ENCODE assay signal across 30 cellular contexts in the genomic region with DNA sequence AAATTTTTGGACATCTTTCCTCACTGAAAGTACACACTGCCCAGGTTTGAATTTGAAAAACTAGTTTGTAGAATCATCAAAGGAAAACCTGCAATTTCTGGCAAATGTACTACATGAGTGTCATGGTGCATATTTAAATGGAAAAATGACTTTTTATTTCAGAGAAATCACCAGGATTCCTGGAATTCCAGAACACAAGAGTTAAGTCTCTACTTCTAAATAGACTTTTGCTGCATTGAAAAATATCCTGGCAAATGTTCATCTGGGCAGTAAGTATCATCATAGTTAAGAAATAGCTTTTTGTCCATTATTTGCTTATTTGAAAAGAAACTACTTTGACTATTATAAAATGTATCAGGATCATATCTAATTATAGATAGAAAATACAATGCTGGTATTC.
"Had no signal": no experiment of that assay in that cellular context is flagged by ENCODE, and none has a peak within 500 bp of the region (broad histone marks: within the 10 kb centered on the region; RNA-seq: fewer than 3 reads in every experiment).

No MANE protein-coding gene starts in this region.

- H3K27ac Mint-ChIP-seq: activated CD4-positive, alpha-beta T cell treated with anti-CD3 and anti-CD28 coated beads for 36 hours; activated naive CD4-positive, alpha-beta T cell treated with anti-CD3 and anti-CD28 coated beads, Interleukin-2, amount 50 U/mL, for 72 hours; activated T-cell treated with anti-CD3 and anti-CD28 coated beads, Interleukin-2, amount 50 U/mL, for 72 hours; nephron progenitor cell; stimulated activated memory B cell treated with anti-CD40 and anti-IgM and Interleukin-4, amounts not matched to agents 10 μg/mL and 1 μg/mL and 100 μg/mL, for 72 hours had no signal

- H3K27ac ChIP-seq: brain microvascular endothelial cell, esophagus muscularis mucosa, gastrocnemius medialis, hepatocyte, neutrophil, ovary, prostate gland, suprapubic skin, tibial nerve had no signal

- H3K4me3 Mint-ChIP-seq: activated CD4-positive, alpha-beta T cell treated with anti-CD3 and anti-CD28 coated beads for 36 hours; activated T-cell treated with anti-CD3 and anti-CD28 coated beads, Interleukin-2, amount 50 U/mL, for 72 hours; nephron progenitor cell; stimulated activated memory B cell treated with anti-CD40 and anti-IgM and Interleukin-4, amounts not matched to agents 10 μg/mL and 1 μg/mL and 100 μg/mL, for 72 hours had no signal

- ATAC-seq: activated CD4-positive, alpha-beta T cell treated with anti-CD3 and anti-CD28 coated beads for 36 hours; activated naive CD4-positive, alpha-beta T cell treated with anti-CD3 and anti-CD28 coated beads, Interleukin-2, amount 50 U/mL, for 72 hours; activated T-cell treated with anti-CD3 and anti-CD28 coated beads, Interleukin-2, amount 50 U/mL, for 72 hours; gastrocnemius medialis; left cardiac atrium; left ventricle myocardium superior; sciatic nerve; stimulated activated memory B cell treated with anti-CD40 and anti-IgM and Interleukin-4, amounts not matched to agents 10 μg/mL and 1 μg/mL and 100 μg/mL, for 72 hours had no signal

- H3K27me3 ChIP-seq: brain microvascular endothelial cell, esophagus muscularis mucosa, gastrocnemius medialis, hepatocyte, neutrophil, ovary, suprapubic skin, tibial nerve had no signal

- H3K9me3 ChIP-seq: prostate gland had no signal

- DNase-seq: activated CD4-positive, alpha-beta T cell treated with anti-CD3 and anti-CD28 coated beads for 36 hours; activated CD4-positive, alpha-beta T cell treated with anti-CD3 and anti-CD28 coated beads, Interleukin-2, amount 50 U/mL, for 4 hours; activated CD4-positive, CD25-positive, alpha-beta regulatory T cell; activated naive CD4-positive, alpha-beta T cell; activated T-cell treated with anti-CD3 and anti-CD28 coated beads for 4 hours; activated T-cell treated with anti-CD3 and anti-CD28 coated beads, Interleukin-2, amount 50 U/mL, for 72 hours; aorta; brain microvascular endothelial cell; caudate nucleus; dermis blood vessel endothelial cell; effector CD4-positive, alpha-beta T cell; gastrocnemius medialis; glutamatergic neuron; left cardiac atrium; left ventricle myocardium superior; nephron progenitor cell; ovary; retina; small intestine; stimulated activated CD4-positive, alpha-beta T cell treated with anti-CD3 and anti-CD28 coated beads, Interleukin-4, amount 100 ng/mL, for 24 hours; T-helper 1 cell had no signal

- H3K27me3 Mint-ChIP-seq: activated CD4-positive, alpha-beta T cell treated with anti-CD3 and anti-CD28 coated beads for 36 hours; stimulated activated memory B cell treated with anti-CD40 and anti-IgM and Interleukin-4, amounts not matched to agents 10 μg/mL and 1 μg/mL and 100 μg/mL, for 72 hours had no signal

- H2AFZ ChIP-seq: hepatocyte had no signal

- H3K4me3 ChIP-seq: esophagus muscularis mucosa, gastrocnemius medialis, hepatocyte, ovary, prostate gland, suprapubic skin, tibial nerve had no signal

- H3K4me1 ChIP-seq: gastrocnemius medialis, prostate gland, suprapubic skin had no signal

- H3K36me3 ChIP-seq: brain microvascular endothelial cell, esophagus muscularis mucosa, gastrocnemius medialis, neutrophil, ovary, prostate gland, suprapubic skin had no signal

- H3K4me1 Mint-ChIP-seq: activated CD4-positive, alpha-beta T cell treated with anti-CD3 and anti-CD28 coated beads for 36 hours; nephron progenitor cell; stimulated activated memory B cell treated with anti-CD40 and anti-IgM and Interleukin-4, amounts not matched to agents 10 μg/mL and 1 μg/mL and 100 μg/mL, for 72 hours had no signal

- H3K4me2 ChIP-seq: hepatocyte had no signal
